1 cellular context compared by ENCODE assay signal in the genomic region with DNA sequence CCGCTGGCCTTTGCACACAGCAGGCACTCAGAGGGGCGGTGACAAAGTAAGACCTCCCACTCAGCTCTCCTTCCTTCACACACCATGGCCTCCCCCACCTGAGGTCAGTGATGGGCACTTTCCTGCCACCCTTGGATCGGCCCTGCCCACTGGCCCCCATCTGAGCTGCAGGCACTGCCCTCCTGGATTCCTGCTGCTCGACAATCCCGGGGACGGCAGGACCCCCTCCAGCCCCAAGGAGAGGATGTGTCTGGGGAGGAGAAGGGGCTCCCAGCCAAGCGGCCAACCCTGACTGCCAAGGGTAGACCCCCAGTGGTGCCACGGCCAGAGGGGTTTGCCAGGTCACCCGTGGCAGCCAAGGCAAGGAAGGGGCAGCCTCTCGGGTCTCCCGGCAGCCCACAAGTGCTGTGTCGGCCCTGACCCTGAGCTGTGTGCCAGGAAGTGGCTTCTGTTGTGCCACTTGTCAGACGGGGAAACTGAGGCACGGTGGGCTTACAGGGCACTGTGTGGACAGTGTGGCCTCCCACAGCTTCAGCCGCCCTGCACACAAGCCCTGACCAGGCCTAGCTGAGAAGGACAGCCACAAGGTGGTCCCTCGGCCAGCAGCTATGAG.
TF ChIP-seq lines count a peak whose summit lies in the region.

No MANE protein-coding gene starts in this region.

TF ChIP-seq in HepG2, 621 proteins besides CTCF, POLR2A, EP300 and RAD21 (continues in another document):
- TF ChIP-seq BCL6 (CRISPR knock-in tag; IDR thresholded peaks at IDR 0.05), result no peak
- TF ChIP-seq ZBTB7A (CRISPR knock-in tag; IDR thresholded peaks at IDR 0.05), result 0 out of 2 replicates have a peak, but pooled peaks have one; percentile 23
- no peak; the same call in 1 of the 2 replicates for TF ChIP-seq RXRA (CRISPR knock-in tag; IDR thresholded peaks at IDR 0.05)
- TF ChIP-seq ZNF792 (CRISPR knock-in tag; IDR thresholded peaks at IDR 0.05), result no peak
- TF ChIP-seq CHCHD3 (CRISPR knock-in tag; IDR thresholded peaks at IDR 0.05), result no peak
- TF ChIP-seq ZNF547 (CRISPR knock-in tag; IDR thresholded peaks at IDR 0.05), result 0 out of 2 replicates have a peak, but pooled peaks have one; percentile 1
- TF ChIP-seq PRDM15 (CRISPR knock-in tag; IDR thresholded peaks at IDR 0.05), result no peak
- peak; percentile 57 for TF ChIP-seq AGO2 (optimal IDR thresholded peaks at IDR 0.05; ENCODE audit: low read depth, low read length)
- peak; percentile 14 for TF ChIP-seq RBM22 (optimal IDR thresholded peaks at IDR 0.05; ENCODE audit: low read length)
- TF ChIP-seq ZNF296 (CRISPR knock-in tag; conservative IDR thresholded peaks at IDR 0.05), result no peak
- TF ChIP-seq, protein P1, sequence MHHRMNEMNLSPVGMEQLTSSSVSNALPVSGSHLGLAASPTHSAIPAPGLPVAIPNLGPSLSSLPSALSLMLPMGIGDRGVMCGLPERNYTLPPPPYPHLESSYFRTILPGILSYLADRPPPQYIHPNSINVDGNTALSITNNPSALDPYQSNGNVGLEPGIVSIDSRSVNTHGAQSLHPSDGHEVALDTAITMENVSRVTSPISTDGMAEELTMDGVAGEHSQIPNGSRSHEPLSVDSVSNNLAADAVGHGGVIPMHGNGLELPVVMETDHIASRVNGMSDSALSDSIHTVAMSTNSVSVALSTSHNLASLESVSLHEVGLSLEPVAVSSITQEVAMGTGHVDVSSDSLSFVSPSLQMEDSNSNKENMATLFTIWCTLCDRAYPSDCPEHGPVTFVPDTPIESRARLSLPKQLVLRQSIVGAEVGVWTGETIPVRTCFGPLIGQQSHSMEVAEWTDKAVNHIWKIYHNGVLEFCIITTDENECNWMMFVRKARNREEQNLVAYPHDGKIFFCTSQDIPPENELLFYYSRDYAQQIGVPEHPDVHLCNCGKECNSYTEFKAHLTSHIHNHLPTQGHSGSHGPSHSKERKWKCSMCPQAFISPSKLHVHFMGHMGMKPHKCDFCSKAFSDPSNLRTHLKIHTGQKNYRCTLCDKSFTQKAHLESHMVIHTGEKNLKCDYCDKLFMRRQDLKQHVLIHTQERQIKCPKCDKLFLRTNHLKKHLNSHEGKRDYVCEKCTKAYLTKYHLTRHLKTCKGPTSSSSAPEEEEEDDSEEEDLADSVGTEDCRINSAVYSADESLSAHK (CRISPR knock-in tag; IDR thresholded peaks at IDR 0.05; ENCODE audit: borderline replicate concordance), result no peak
- no peak for TF ChIP-seq DDIT3 (CRISPR knock-in tag; IDR thresholded peaks at IDR 0.05)
- TF ChIP-seq, protein P2, sequence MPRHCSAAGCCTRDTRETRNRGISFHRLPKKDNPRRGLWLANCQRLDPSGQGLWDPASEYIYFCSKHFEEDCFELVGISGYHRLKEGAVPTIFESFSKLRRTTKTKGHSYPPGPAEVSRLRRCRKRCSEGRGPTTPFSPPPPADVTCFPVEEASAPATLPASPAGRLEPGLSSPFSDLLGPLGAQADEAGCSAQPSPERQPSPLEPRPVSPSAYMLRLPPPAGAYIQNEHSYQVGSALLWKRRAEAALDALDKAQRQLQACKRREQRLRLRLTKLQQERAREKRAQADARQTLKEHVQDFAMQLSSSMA (CRISPR knock-in tag; IDR thresholded peaks at IDR 0.05), result no peak
- 0 out of 2 replicates have a peak, but pooled peaks have one; percentile 34 for TF ChIP-seq ZNF451 (CRISPR knock-in tag; IDR thresholded peaks at IDR 0.05)
- TF ChIP-seq ZNF605 (CRISPR knock-in tag; IDR thresholded peaks at IDR 0.05), result 0 out of 2 replicates have a peak, but pooled peaks have one; percentile 24
- TF ChIP-seq NKX3-1 (CRISPR knock-in tag; IDR thresholded peaks at IDR 0.05), result no peak
- no peak for TF ChIP-seq ASH2L (IDR thresholded peaks at IDR 0.05; ENCODE audit: insufficient read length, low read depth, low read length)
- TF ChIP-seq ZBTB38 (CRISPR knock-in tag; IDR thresholded peaks at IDR 0.05), result 0 out of 2 replicates have a peak, but pooled peaks have one; percentile 17
- TF ChIP-seq ZNF496 (CRISPR knock-in tag; IDR thresholded peaks at IDR 0.05; ENCODE audit: insufficient replicate concordance), result no peak
- TF ChIP-seq ZBTB8A (CRISPR knock-in tag; IDR thresholded peaks at IDR 0.05; ENCODE audit: borderline replicate concordance, low read depth), result no peak
- TF ChIP-seq ZNF883 (CRISPR knock-in tag; IDR thresholded peaks at IDR 0.05; ENCODE audit: not compliant biosample characterization), result no peak
- 0 out of 2 replicates have a peak, but pooled peaks have one; percentile 5 for TF ChIP-seq THAP9 (CRISPR knock-in tag; IDR thresholded peaks at IDR 0.05; ENCODE audit: borderline replicate concordance)
- no peak for TF ChIP-seq NR2F1 (CRISPR knock-in tag; IDR thresholded peaks at IDR 0.05)
- no peak for TF ChIP-seq ZNF775 (CRISPR knock-in tag; IDR thresholded peaks at IDR 0.05; ENCODE audit: borderline replicate concordance)
- TF ChIP-seq, protein P3, sequence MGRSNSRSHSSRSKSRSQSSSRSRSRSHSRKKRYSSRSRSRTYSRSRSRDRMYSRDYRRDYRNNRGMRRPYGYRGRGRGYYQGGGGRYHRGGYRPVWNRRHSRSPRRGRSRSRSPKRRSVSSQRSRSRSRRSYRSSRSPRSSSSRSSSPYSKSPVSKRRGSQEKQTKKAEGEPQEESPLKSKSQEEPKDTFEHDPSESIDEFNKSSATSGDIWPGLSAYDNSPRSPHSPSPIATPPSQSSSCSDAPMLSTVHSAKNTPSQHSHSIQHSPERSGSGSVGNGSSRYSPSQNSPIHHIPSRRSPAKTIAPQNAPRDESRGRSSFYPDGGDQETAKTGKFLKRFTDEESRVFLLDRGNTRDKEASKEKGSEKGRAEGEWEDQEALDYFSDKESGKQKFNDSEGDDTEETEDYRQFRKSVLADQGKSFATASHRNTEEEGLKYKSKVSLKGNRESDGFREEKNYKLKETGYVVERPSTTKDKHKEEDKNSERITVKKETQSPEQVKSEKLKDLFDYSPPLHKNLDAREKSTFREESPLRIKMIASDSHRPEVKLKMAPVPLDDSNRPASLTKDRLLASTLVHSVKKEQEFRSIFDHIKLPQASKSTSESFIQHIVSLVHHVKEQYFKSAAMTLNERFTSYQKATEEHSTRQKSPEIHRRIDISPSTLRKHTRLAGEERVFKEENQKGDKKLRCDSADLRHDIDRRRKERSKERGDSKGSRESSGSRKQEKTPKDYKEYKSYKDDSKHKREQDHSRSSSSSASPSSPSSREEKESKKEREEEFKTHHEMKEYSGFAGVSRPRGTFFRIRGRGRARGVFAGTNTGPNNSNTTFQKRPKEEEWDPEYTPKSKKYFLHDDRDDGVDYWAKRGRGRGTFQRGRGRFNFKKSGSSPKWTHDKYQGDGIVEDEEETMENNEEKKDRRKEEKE (IDR thresholded peaks at IDR 0.05), result no peak
- TF ChIP-seq, protein P4, sequence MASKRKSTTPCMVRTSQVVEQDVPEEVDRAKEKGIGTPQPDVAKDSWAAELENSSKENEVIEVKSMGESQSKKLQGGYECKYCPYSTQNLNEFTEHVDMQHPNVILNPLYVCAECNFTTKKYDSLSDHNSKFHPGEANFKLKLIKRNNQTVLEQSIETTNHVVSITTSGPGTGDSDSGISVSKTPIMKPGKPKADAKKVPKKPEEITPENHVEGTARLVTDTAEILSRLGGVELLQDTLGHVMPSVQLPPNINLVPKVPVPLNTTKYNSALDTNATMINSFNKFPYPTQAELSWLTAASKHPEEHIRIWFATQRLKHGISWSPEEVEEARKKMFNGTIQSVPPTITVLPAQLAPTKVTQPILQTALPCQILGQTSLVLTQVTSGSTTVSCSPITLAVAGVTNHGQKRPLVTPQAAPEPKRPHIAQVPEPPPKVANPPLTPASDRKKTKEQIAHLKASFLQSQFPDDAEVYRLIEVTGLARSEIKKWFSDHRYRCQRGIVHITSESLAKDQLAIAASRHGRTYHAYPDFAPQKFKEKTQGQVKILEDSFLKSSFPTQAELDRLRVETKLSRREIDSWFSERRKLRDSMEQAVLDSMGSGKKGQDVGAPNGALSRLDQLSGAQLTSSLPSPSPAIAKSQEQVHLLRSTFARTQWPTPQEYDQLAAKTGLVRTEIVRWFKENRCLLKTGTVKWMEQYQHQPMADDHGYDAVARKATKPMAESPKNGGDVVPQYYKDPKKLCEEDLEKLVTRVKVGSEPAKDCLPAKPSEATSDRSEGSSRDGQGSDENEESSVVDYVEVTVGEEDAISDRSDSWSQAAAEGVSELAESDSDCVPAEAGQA (IDR thresholded peaks at IDR 0.05; ENCODE audit: low read depth), result no peak
- TF ChIP-seq, protein P4 (CRISPR knock-in tag; IDR thresholded peaks at IDR 0.05; ENCODE audit: borderline replicate concordance), result no peak
- no peak for TF ChIP-seq ZSCAN22 (CRISPR knock-in tag; IDR thresholded peaks at IDR 0.05)
- no peak for TF ChIP-seq CBX2 (IDR thresholded peaks at IDR 0.05; ENCODE audit: low read depth, low read length)
- TF ChIP-seq CBX2 (CRISPR knock-in tag; IDR thresholded peaks at IDR 0.05; ENCODE audit: low read depth), result no peak
